12 cellular contexts compared by ENCODE assay signal in the genomic region with DNA sequence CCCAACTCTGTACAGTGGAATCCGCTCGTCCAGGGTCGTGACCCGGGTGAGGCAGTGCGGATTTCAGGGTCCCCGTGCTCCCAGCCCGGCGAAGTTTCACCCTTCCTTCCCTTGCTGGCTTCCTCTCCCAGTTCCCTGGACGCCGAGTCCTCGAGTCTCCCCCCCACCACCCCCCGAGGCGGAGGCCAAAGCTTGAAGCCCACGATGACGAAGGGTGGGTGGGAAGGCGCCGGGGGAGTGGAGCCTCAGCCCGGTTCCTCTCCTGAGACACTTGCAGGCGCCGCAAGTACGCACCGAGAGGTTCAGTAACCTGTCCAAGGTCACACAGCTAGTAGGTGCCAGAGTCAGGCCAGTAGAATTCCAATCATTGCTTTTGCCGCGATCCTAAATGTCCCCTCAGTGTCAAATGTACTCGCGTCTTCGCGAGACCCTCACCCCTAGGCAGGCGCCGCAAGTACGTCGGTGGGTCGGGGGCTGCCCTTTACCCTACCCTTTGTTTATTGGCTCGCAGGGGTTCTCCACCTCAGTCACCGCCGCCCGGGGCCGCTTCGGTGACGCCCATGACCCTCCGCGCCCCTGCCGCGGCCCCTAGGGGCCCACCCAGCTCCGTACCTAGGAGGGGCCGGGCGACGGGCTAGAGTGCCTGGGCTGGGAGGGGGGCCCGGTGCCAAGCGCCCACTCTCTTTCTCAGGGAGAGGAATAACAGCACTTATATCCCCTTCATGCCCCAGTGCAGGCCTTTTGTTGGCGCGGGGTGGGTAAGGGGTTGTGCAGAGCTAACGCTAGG. TPM values are rescaled to one million over a fixed set of nuclear protein-coding genes. Genes with fewer than 3 reads are reported as not detected.
DNase-seq lines count a peak whose midpoint lies in the region; ATAC-seq and TF ChIP-seq lines count a peak whose summit lies in the region.
"Had no signal": no experiment of that assay in that cellular context is flagged by ENCODE, and none has a peak within 500 bp of the region (broad histone marks: within the 10 kb centered on the region; RNA-seq: fewer than 3 reads in every experiment).

No MANE protein-coding gene starts in this region.

- H3K79me1 ChIP-seq in mesendoderm (ENCODE audit: low read length) = no peaks in the 10 kb centered on the region

- ATAC-seq in GM21367 (IDR thresholded peaks at IDR 0.05; ENCODE audit: unreplicated experiment) = no peak

- H3K27ac ChIP-seq in coronary artery (no peak overlapping the region), mesendoderm (ENCODE audit: low read depth, low read length) (no peak overlapping the region), stomach smooth muscle (ENCODE audit: low read length) (no peak overlapping the region)
- H3K27ac ChIP-seq: SK-N-MC had no signal

- H3K4me1 ChIP-seq in mesendoderm (ENCODE audit: control insufficient read depth, low read depth, low read length) (peaks cover 6% of the 10 kb centered on the region), stomach smooth muscle (ENCODE audit: control insufficient read depth, insufficient read depth, low read length) (peaks cover 22% of the 10 kb centered on the region)

- peak overlapping the region; percentile 62 for H3K4me3 ChIP-seq in coronary artery
- no peak overlapping the region for H3K4me3 ChIP-seq in mesendoderm (ENCODE audit: low read length)
- peak overlapping the region; percentile 55 to 60 for H3K4me3 ChIP-seq in stomach smooth muscle (ENCODE audit: low read length in 2 of 2)
- H3K4me3 ChIP-seq: SK-N-MC had no signal

- H3K18ac ChIP-seq in mesendoderm (ENCODE audit: low read length) = no peak overlapping the region

- no peak overlapping the region for H3K56ac ChIP-seq in mesendoderm (ENCODE audit: low read length)

- H3K4ac ChIP-seq in mesendoderm (ENCODE audit: low read depth, low read length) = no peak overlapping the region

- H3K9ac ChIP-seq in mesendoderm (ENCODE audit: low read length) (no peak overlapping the region), stomach smooth muscle (ENCODE audit: low read length in 2 of 2) (no peak overlapping the region)

- H2AK5ac ChIP-seq in mesendoderm (ENCODE audit: low read length) = no peak overlapping the region

- H3K9me3 ChIP-seq in stomach smooth muscle (ENCODE audit: control insufficient read depth in 2 of 2, low read length in 2 of 2) = no peaks in the 10 kb centered on the region

- no peak for TF ChIP-seq CTCF in coronary artery (IDR thresholded peaks at IDR 0.05)

- H3K23ac ChIP-seq in mesendoderm (ENCODE audit: low read length) = no peak overlapping the region

- H2BK15ac ChIP-seq in mesendoderm (replicated peaks; ENCODE audit: low read depth) = no peak overlapping the region

- H4K5ac ChIP-seq in mesendoderm (ENCODE audit: low read length) = no peak overlapping the region

- DNase-seq in HuH-7.5 (ENCODE audit: low spot score) (peak; percentile 66), coronary artery (ENCODE audit: low spot score) (no peak), mesendoderm (no peak), T-helper 1 cell (no peak), NCI-H2171 treated with DMSO at 0.1 percent for 48 hours (lab: John Stamatoyannopoulos, UW) (no peak)
- DNase-seq: central memory CD4-positive, alpha-beta T cell; GDM1; NCI-H2081; stimulated activated CD4-positive, alpha-beta T cell treated with anti-CD3 and anti-CD28 coated beads, Interleukin-4, amount 100 ng/mL, for 1 hour had no signal

- peak overlapping the region; percentile 67 for H3K4me2 ChIP-seq in mesendoderm (ENCODE audit: low read length)

- no peaks in the 10 kb centered on the region for H3K79me2 ChIP-seq in mesendoderm (ENCODE audit: control insufficient read depth, insufficient read depth, low read length)

- no peak overlapping the region for H4K8ac ChIP-seq in mesendoderm (ENCODE audit: low read depth, low read length)

- H3K27me3 ChIP-seq in mesendoderm (ENCODE audit: insufficient read depth, low read length, poor library complexity) (peaks cover 24% of the 10 kb centered on the region), stomach smooth muscle (ENCODE audit: control insufficient read depth in 1 of 2, insufficient read depth in 2 of 2, low read length in 2 of 2) (peaks cover 46 to 52% of the 10 kb centered on the region in 2 donors)

- H3K36me3 ChIP-seq in mesendoderm (ENCODE audit: control insufficient read depth, insufficient read depth, low read length) (no peaks in the 10 kb centered on the region), stomach smooth muscle (ENCODE audit: control insufficient read depth in 2 of 2, insufficient read depth in 2 of 2, low read length in 2 of 2) (no peaks in the 10 kb centered on the region)

- no peak overlapping the region for H2BK120ac ChIP-seq in mesendoderm (ENCODE audit: low read depth, low read length)

- H2BK5ac ChIP-seq in mesendoderm (ENCODE audit: low read length) = no peak overlapping the region

- WGBS in mesendoderm (ENCODE audit: extremely low coverage, insufficient coverage, low lambda C conversion rate) = no CpG with 5 or more reads among the region's 53 CpGs

RNA-seq across cellular contexts. Expression of gene CHRM1, which starts 5.7 kb away (rescaled TPM):
- not detected for polyA plus RNA-seq in mesendoderm (2013, experiment 1 of 2)
- 0.01 TPM for polyA plus RNA-seq in mesendoderm (2013, experiment 2 of 2)

RNA-seq across cellular contexts. Expression of gene SLC3A2, which starts 46.2 kb away (rescaled TPM):
- 325 TPM for polyA plus RNA-seq in mesendoderm (2013, experiment 1 of 2)
- 333 TPM for polyA plus RNA-seq in mesendoderm (2013, experiment 2 of 2)

RNA-seq across cellular contexts. Expression of gene SLC22A6, which starts 57.9 kb away (rescaled TPM):
- polyA plus RNA-seq in mesendoderm (2013, experiment 1 of 2) = not detected
- polyA plus RNA-seq in mesendoderm (2013, experiment 2 of 2) = not detected
